In genomic region chr6:166306378-166307081, GRCh38 we compare ENCODE assay signal across 10 cellular contexts. TPM values are rescaled to one million over a fixed set of nuclear protein-coding genes. Genes with fewer than 3 reads are reported as not detected.
A peak's percentile ranks its signal among the peaks of the same experiment; 100 is the strongest.
DNase-seq lines count a peak whose midpoint lies in the region; ATAC-seq and TF ChIP-seq lines count a peak whose summit lies in the region.
"Had no signal": no experiment of that assay in that cellular context is flagged by ENCODE, and none has a peak within 500 bp of the region (broad histone marks: within the 10 kb centered on the region; RNA-seq: fewer than 3 reads in every experiment).

No MANE protein-coding gene starts in this region.

- H3K9me3 ChIP-seq in thoracic aorta: no peaks in the 10 kb centered on the region
- H3K9me3 ChIP-seq: adrenal gland had no signal

- peak overlapping the region; percentile 38 for H3K4me3 Mint-ChIP-seq in activated naive CD4-positive, alpha-beta T cell treated with anti-CD3 and anti-CD28 coated beads, Interleukin-2, amount 10 ng/mL, durations not matched to agents 7 days and 5 days
- peak overlapping the region; percentile 68 for H3K4me3 Mint-ChIP-seq in activated B cell treated with CpG ODN at 0.5 μM for 24 hours

- H3K4me3 ChIP-seq in thoracic aorta: peak overlapping the region; percentile 75

- no peak overlapping the region for H3K27ac Mint-ChIP-seq in activated naive CD4-positive, alpha-beta T cell treated with anti-CD3 and anti-CD28 coated beads, Interleukin-2, amount 10 ng/mL, durations not matched to agents 7 days and 5 days
- H3K27ac Mint-ChIP-seq in activated B cell treated with CpG ODN at 0.5 μM for 24 hours: no peak overlapping the region

- H3K36me3 Mint-ChIP-seq in activated naive CD4-positive, alpha-beta T cell treated with anti-CD3 and anti-CD28 coated beads, Interleukin-2, amount 10 ng/mL, durations not matched to agents 7 days and 5 days: no peaks in the 10 kb centered on the region
- H3K36me3 Mint-ChIP-seq in activated B cell treated with CpG ODN at 0.5 μM for 24 hours (ENCODE audit: low read depth): no peaks in the 10 kb centered on the region

- peaks cover 0 to 18% of the 10 kb centered on the region in 2 donors for H3K4me1 ChIP-seq in thoracic aorta (ENCODE audit: control insufficient read depth in 1 of 2, low read depth in 2 of 2)

- H3K27me3 ChIP-seq in layer of hippocampus (ENCODE audit: control insufficient read depth, insufficient read depth, low read length): no peaks in the 10 kb centered on the region
- H3K27me3 ChIP-seq in thoracic aorta (replicated peaks; ENCODE audit: insufficient read depth): peaks cover 12% of the 10 kb centered on the region

- ATAC-seq in activated B cell treated with CpG ODN at 0.5 μM for 24 hours (ENCODE audit: low read depth) (no peak), thoracic aorta (ENCODE audit: insufficient number of reproducible peaks, low FRiP score, low read depth) (no peak), HG02642 (IDR thresholded peaks at IDR 0.05; ENCODE audit: poor library complexity, unreplicated experiment) (no peak), HG02973 (IDR thresholded peaks at IDR 0.05; ENCODE audit: unreplicated experiment) (no peak)

- H3K27ac ChIP-seq in layer of hippocampus (ENCODE audit: low read depth, low read length) (peak overlapping the region; percentile 89), thoracic aorta (no peak overlapping the region)
- H3K27ac ChIP-seq: adrenal gland had no signal

- H3K27me3 Mint-ChIP-seq in activated naive CD4-positive, alpha-beta T cell treated with anti-CD3 and anti-CD28 coated beads, Interleukin-2, amount 10 ng/mL, durations not matched to agents 7 days and 5 days: peaks cover 73% of the 10 kb centered on the region
- H3K27me3 Mint-ChIP-seq in activated B cell treated with CpG ODN at 0.5 μM for 24 hours: peaks cover 34% of the 10 kb centered on the region

- peaks cover 3% of the 10 kb centered on the region for H3K4me1 Mint-ChIP-seq in activated naive CD4-positive, alpha-beta T cell treated with anti-CD3 and anti-CD28 coated beads, Interleukin-2, amount 10 ng/mL, durations not matched to agents 7 days and 5 days
- H3K4me1 Mint-ChIP-seq in activated B cell treated with CpG ODN at 0.5 μM for 24 hours: peaks cover 6% of the 10 kb centered on the region

- POLR2A ChIA-PET in activated B cell treated with CpG ODN at 0.5 μM for 24 hours (lab: Charles Lee): no interaction called here

- CTCF ChIA-PET in activated naive CD4-positive, alpha-beta T cell treated with anti-CD3 and anti-CD28 coated beads, Interleukin-2, amount 10 ng/mL, durations not matched to agents 7 days and 5 days (lab: Charles Lee): interaction anchor here (0.6 to 1.0 kb wide), 2 partner anchors 19 to 132 kb away, joined by 3 read pairs; no protein-coding TSS in a partner anchor
- CTCF ChIA-PET in activated B cell treated with CpG ODN at 0.5 μM for 24 hours (lab: Charles Lee): interaction anchor here (1.3 kb wide), 1 partner anchor 94 kb away, joined by 4 read pairs; no protein-coding TSS in a partner anchor

- DNase-seq in activated naive CD4-positive, alpha-beta T cell treated with anti-CD3 and anti-CD28 coated beads, Interleukin-2, amount 10 ng/mL, durations not matched to agents 7 days and 5 days: no peak
- DNase-seq in activated naive CD4-positive, alpha-beta T cell (lab: John Stamatoyannopoulos, UW): no peak
- DNase-seq in activated B cell treated with CpG ODN at 0.5 μM for 24 hours (no peak), thoracic aorta (ENCODE audit: low spot score) (no peak), NCI-H2029 (lab: John Stamatoyannopoulos, UW) (no peak)
- DNase-seq: adrenal gland had no signal

- H3K36me3 ChIP-seq in thoracic aorta: no peaks in the 10 kb centered on the region
- H3K36me3 ChIP-seq: adrenal gland had no signal

- intact Hi-C loops in activated B cell treated with CpG ODN at 0.5 μM for 24 hours (cut with micrococcal nuclease): no loop called here

- TF ChIP-seq CTCF in activated B cell treated with CpG ODN at 0.5 μM for 24 hours (IDR thresholded peaks at IDR 0.05) (no peak), thoracic aorta (IDR thresholded peaks at IDR 0.05) (no peak)

- H3K9me3 Mint-ChIP-seq in activated naive CD4-positive, alpha-beta T cell treated with anti-CD3 and anti-CD28 coated beads, Interleukin-2, amount 10 ng/mL, durations not matched to agents 7 days and 5 days: no peaks in the 10 kb centered on the region
- H3K9me3 Mint-ChIP-seq in activated B cell treated with CpG ODN at 0.5 μM for 24 hours: no peaks in the 10 kb centered on the region

RNA-seq across cellular contexts. Expression of gene PRR18, which starts 1.7 kb away (rescaled TPM):
- total RNA-seq in activated B cell treated with CpG ODN at 0.5 μM for 24 hours (0.10 TPM in 1 of 2 replicates, not detected in the other), thoracic aorta (not detected)
- total RNA-seq: fibroblast of lung had no signal

RNA-seq across cellular contexts. Expression of gene SFT2D1, which starts 35.8 kb away (rescaled TPM):
- total RNA-seq in activated B cell treated with CpG ODN at 0.5 μM for 24 hours (44.6 and 49.5 TPM in 2 replicates), thoracic aorta (10 to 100 TPM; 23.3 to 27.9 TPM)
